12 cellular contexts compared by ENCODE assay signal in the genomic region with DNA sequence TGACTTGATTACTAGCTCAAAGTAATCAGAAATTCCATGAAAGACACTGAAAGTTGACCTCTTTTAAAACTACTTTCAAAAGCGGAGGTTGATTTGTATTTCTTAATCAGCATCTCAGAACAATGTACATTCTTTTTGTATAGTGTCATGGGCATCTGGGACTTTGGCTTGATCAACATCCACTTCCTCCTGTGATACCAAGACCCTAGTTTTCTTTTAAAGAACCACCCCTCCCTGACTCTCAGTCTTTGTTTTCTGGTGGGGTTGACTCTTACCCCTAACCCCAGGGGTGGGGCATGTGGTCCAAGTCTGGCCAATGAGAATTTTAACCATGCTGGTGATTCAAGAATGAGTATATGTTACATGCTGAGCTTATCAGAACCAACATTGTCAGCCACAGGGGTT. TPM values are rescaled to one million over a fixed set of nuclear protein-coding genes. Genes with fewer than 3 reads are reported as not detected.
DNase-seq lines count a peak whose midpoint lies in the region; ATAC-seq, FAIRE-seq and TF ChIP-seq lines count a peak whose summit lies in the region.
"Had no signal": no experiment of that assay in that cellular context is flagged by ENCODE, and none has a peak within 500 bp of the region (broad histone marks: within the 10 kb centered on the region; RNA-seq: fewer than 3 reads in every experiment).

No MANE protein-coding gene starts in this region.

- H3K4me3 ChIP-seq in PC-3 (ENCODE audit: low read length) (no peak overlapping the region), endothelial cell of umbilical vein (replicated peaks in 1 of 3; ENCODE audit: insufficient read depth in 1 of 3, low read depth in 1 of 3, low read length in 3 of 3) (no peak overlapping the region)
- H3K4me3 ChIP-seq: tibial artery had no signal

- peak overlapping the region; percentile 82 for H3K27ac ChIP-seq in PC-3 (ENCODE audit: low read length)
- peak overlapping the region; percentile 95 for H3K27ac ChIP-seq in endothelial cell of umbilical vein (ENCODE audit: insufficient read depth, low read depth, low read length)
- H3K27ac ChIP-seq: tibial artery had no signal

- POLR2A ChIA-PET in PC-3 (lab: Charles Lee; ENCODE audit: unreplicated experiment) (interaction anchor here (0.6 kb wide), 1 partner anchor 1557 kb away, joined by 3 read pairs; no protein-coding TSS in a partner anchor), endothelial cell of umbilical vein (lab: Charles Lee) (interaction anchor here (1.0 to 1.9 kb wide), 4 partner anchors 18 to 92 kb away, joined by 4 to 10 read pairs (median 8); no protein-coding TSS in a partner anchor)

- no peaks in the 10 kb centered on the region for H4K20me1 ChIP-seq in PC-3 (ENCODE audit: low read length)
- H4K20me1 ChIP-seq in endothelial cell of umbilical vein (replicated peaks; ENCODE audit: control insufficient read depth, extremely low read depth, insufficient read depth, low read length) = no peaks in the 10 kb centered on the region

- H2AFZ ChIP-seq in PC-3 (ENCODE audit: low read length) = no peak overlapping the region
- H2AFZ ChIP-seq in endothelial cell of umbilical vein (ENCODE audit: low read depth, low read length) = no peak overlapping the region

- H3K79me2 ChIP-seq in PC-3 (ENCODE audit: low read length) (no peaks in the 10 kb centered on the region), endothelial cell of umbilical vein (ENCODE audit: control insufficient read depth, insufficient read depth, low read length) (no peaks in the 10 kb centered on the region)

- in situ Hi-C loops in Caki2 (cut with HindIII; ENCODE audit: low pct_unique_long_range_greater_than_20kb, low sequenced_read_pairs) = no loop called here

- peaks cover 41% of the 10 kb centered on the region for H3K4me1 ChIP-seq in PC-3 (ENCODE audit: insufficient read depth, low read length)
- peaks cover 38% of the 10 kb centered on the region for H3K4me1 ChIP-seq in endothelial cell of umbilical vein (ENCODE audit: control insufficient read depth, extremely low read depth, insufficient read depth, low read length)
- H3K4me1 ChIP-seq: tibial artery had no signal

- peak; percentile 98 for FAIRE-seq in endothelial cell of umbilical vein (lab: Jason Lieb, UNC)

- H3K9me2 ChIP-seq in PC-3 (replicated peaks; ENCODE audit: low read length) = no peaks in the 10 kb centered on the region

- CTCF ChIA-PET in PC-3 (lab: Charles Lee) (interaction anchor here (0.6 kb wide), 1 partner anchor 464 kb away, joined by 4 read pairs; no protein-coding TSS in a partner anchor), endothelial cell of umbilical vein (lab: Charles Lee) (interaction anchor here (0.7 to 3.2 kb wide), 16 partner anchors 15 to 452 kb away, joined by 3 to 24 read pairs (median 4); a partner anchor contains a TSS)

- H3K4me2 ChIP-seq in PC-3 (ENCODE audit: low read length) (peak overlapping the region; percentile 3), endothelial cell of umbilical vein (ENCODE audit: insufficient read depth, low read length) (peak overlapping the region; percentile 75)

- H3K27me3 ChIP-seq in PC-3 (ENCODE audit: low read length) (no peaks in the 10 kb centered on the region), endothelial cell of umbilical vein (ENCODE audit: control insufficient read depth in 2 of 2, insufficient read depth in 2 of 2, low read length in 2 of 2) (no peaks in the 10 kb centered on the region)
- H3K27me3 ChIP-seq: tibial artery had no signal

- H3K9ac ChIP-seq in PC-3 (ENCODE audit: low read length) (peak overlapping the region; percentile 28; the same call in 1 of the 2 replicates), endothelial cell of umbilical vein (replicated peaks; ENCODE audit: extremely low read depth, insufficient read depth, low read length) (peak overlapping the region; percentile 80)

- ATAC-seq in PC-3 = peak; percentile 70
- no peak for ATAC-seq in GM18519 (IDR thresholded peaks at IDR 0.05; ENCODE audit: low FRiP score, unreplicated experiment)

- TF ChIP-seq POLR2A in endothelial cell of umbilical vein (IDR thresholded peaks at IDR 0.05; ENCODE audit: low read depth, low read length) = no peak

- intact Hi-C loops in PC-3 (cut with micrococcal nuclease) = no loop called here
- intact Hi-C loops in endothelial cell of umbilical vein (cut with micrococcal nuclease) = loop anchor here (1.0 kb wide), 13 partner anchors 19 to 452 kb away; no protein-coding TSS in a partner anchor

- no peak for TF ChIP-seq CTCF in PC-3 (conservative IDR thresholded peaks at IDR 0.05; ENCODE audit: low read depth, low read length)
- no peak for TF ChIP-seq CTCF in endothelial cell of umbilical vein (IDR thresholded peaks at IDR 0.05; ENCODE audit: extremely low read depth in 1 of 2, insufficient read depth in 1 of 2, low read depth in 1 of 2, low read length in 2 of 2)

- dilution Hi-C loops in endothelial cell of umbilical vein (cut with MboI; ENCODE audit: extremely low pct_ligation_motif_present, low sequenced_read_pairs) = no loop called here

- H3K36me3 ChIP-seq in PC-3 (ENCODE audit: low read depth, low read length) (no peaks in the 10 kb centered on the region), endothelial cell of umbilical vein (ENCODE audit: control insufficient read depth in 2 of 2, extremely low read depth in 1 of 2, insufficient read depth in 2 of 2, low read length in 2 of 2) (no peaks in the 10 kb centered on the region)
- H3K36me3 ChIP-seq: tibial artery had no signal

- no peaks in the 10 kb centered on the region for H3K9me1 ChIP-seq in endothelial cell of umbilical vein (replicated peaks; ENCODE audit: control insufficient read depth, extremely low read depth, insufficient read depth, low read length)

- peaks cover 3% of the 10 kb centered on the region for H3F3A ChIP-seq in PC-3 (ENCODE audit: low read length, unreplicated experiment)

- DNase-seq in Caki2 (ENCODE audit: low read depth) (peak; percentile 69), PC-3 (peak; percentile 85), endothelial cell of umbilical vein (ENCODE audit: low read depth, low spot score) (peak; percentile 98), myocyte (ENCODE audit: low read depth) (peak; percentile 53), NCI-H510A (lab: John Stamatoyannopoulos, UW) (no peak)
- no peak for DNase-seq in effector CD4-positive, alpha-beta T cell
- no peak for DNase-seq in effector CD8-positive, alpha-beta T cell (lab: John Stamatoyannopoulos, UW)
- DNase-seq: caudate nucleus, DMS53, MV-4-11, tibial artery had no signal

- no peaks in the 10 kb centered on the region for H3K9me3 ChIP-seq in PC-3 (ENCODE audit: low read length)
- H3K9me3 ChIP-seq in endothelial cell of umbilical vein (replicated peaks; ENCODE audit: control insufficient read depth, insufficient read depth, low read length) = no peaks in the 10 kb centered on the region
- H3K9me3 ChIP-seq: tibial artery had no signal

- BruUV-seq in PC-3 (replicated peaks; lab: Mats Ljungman, UMichigan) (no TSS peak), endothelial cell of umbilical vein (replicated peaks; lab: Mats Ljungman, UMichigan) (no TSS peak)

TF ChIP-seq in endothelial cell of umbilical vein, 7 proteins besides CTCF, POLR2A, EP300 and RAD21:
- TF ChIP-seq GATA2 (IDR thresholded peaks at IDR 0.05; ENCODE audit: insufficient read depth, insufficient read length, low read depth, low read length) = peak; percentile 70
- no peak for TF ChIP-seq EZH2 (IDR thresholded peaks at IDR 0.05; ENCODE audit: borderline replicate concordance, low read depth, low read length, severe bottlenecking)
- peak; percentile 93 for TF ChIP-seq FOS (IDR thresholded peaks at IDR 0.05; ENCODE audit: borderline replicate concordance, insufficient read depth, low read length)
- TF ChIP-seq, protein P1, sequence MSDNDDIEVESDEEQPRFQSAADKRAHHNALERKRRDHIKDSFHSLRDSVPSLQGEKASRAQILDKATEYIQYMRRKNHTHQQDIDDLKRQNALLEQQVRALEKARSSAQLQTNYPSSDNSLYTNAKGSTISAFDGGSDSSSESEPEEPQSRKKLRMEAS (IDR thresholded peaks at IDR 0.05; ENCODE audit: insufficient read depth, insufficient read length) = peak; percentile 49
- no peak for TF ChIP-seq MYC (IDR thresholded peaks at IDR 0.05; ENCODE audit: low read depth, low read length)
- peak; percentile 63 for TF ChIP-seq POLR2AphosphoS5 (IDR thresholded peaks at IDR 0.05; ENCODE audit: insufficient read depth, low read depth, low read length)
- peak; percentile 88 for TF ChIP-seq JUN (IDR thresholded peaks at IDR 0.05; ENCODE audit: borderline replicate concordance, insufficient read depth, insufficient read length, low read depth)

RNA-seq across cellular contexts. Expression of a gene that starts 21.7 kb away (rescaled TPM):
- 40.0 and 43.2 TPM in 2 replicates for total RNA-seq in Caki2 (2014; rRNA removed; shearing (Covaris generic); ENCODE audit: low replicate concordance)
- total RNA-seq in PC-3 (2014; rRNA removed) = 78.8 and 102 TPM in 2 replicates
- total RNA-seq in endothelial cell of umbilical vein = 109 TPM in 2 replicates
- 65.4 and 66.6 TPM in 2 replicates for polyA plus RNA-seq in endothelial cell of umbilical vein
- polyA plus RNA-seq in endothelial cell of umbilical vein (2011; cell fraction: cytosol; rRNA removed) = 54.8 and 66.0 TPM in 2 replicates
- polyA plus RNA-seq in endothelial cell of umbilical vein (2011; cell fraction: nucleus; rRNA removed) = 154 and 212 TPM in 2 replicates
- 52.6 and 76.5 TPM in 2 replicates for polyA plus RNA-seq in endothelial cell of umbilical vein (2012)
- 57.9 and 61.4 TPM in 2 replicates for polyA minus RNA-seq in endothelial cell of umbilical vein
- 65.2 TPM for polyA minus RNA-seq in endothelial cell of umbilical vein (2011; cell fraction: cytosol; rRNA and poly(A)+ RNA removed)
- 78.8 and 129 TPM in 2 replicates for polyA minus RNA-seq in endothelial cell of umbilical vein (2011; cell fraction: nucleus; rRNA and poly(A)+ RNA removed)
- total RNA-seq in myocyte = 60.2 and 63.5 TPM in 2 replicates
- polyA plus RNA-seq in myocyte (2012) = 76.8 TPM

Comparison
In these comparisons a context has a peak if more than half of its experiments do, and no peak if none do; other contexts are left out.
1. DNase-seq: peak in Caki2 (single experiment), PC-3 (single experiment), endothelial cell of umbilical vein (single experiment) and myocyte (single experiment); none in effector CD4-positive, alpha-beta T cell (single experiment), NCI-H510A (single experiment) and effector CD8-positive, alpha-beta T cell (single experiment).